ENCODE assay signal across 9 cellular contexts in the genomic region with DNA sequence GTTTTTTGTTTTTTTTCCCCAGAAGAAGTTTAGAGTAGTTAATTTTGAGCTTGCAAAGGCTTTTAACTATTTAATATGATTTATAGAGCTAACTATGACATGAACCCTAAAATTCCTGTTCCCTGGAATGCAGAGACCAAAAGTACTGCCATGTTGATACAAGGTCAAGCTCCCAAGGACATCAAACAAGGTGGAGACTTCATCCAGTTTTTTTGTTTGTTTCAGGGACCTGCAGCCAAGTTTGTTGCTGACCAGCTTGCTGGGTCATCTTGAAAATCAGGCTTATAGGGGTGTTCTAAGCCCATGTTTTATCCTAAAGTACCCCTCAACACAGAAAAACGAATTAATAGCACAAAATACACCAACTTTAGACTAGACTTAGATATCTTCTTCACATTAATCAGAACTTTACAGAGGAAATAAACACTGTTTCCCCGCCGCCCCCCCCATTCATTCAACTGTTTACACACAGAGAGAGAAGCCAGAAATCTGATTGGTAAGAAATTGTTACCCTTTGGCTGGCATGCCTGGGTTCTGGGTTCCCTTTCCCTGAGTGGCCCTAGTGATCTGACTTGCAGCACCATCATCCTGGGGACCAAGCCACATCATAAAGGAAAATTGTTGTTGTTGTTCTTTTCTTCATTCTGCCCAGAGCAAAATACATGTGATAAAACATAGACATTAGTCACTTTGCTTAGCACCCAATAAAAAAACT.
"Had no signal": no experiment of that assay in that cellular context is flagged by ENCODE, and none has a peak within 500 bp of the region (broad histone marks: within the 10 kb centered on the region; RNA-seq: fewer than 3 reads in every experiment).

No MANE protein-coding gene starts in this region.

- ATAC-seq: GM23338, HCT116, K562 had no signal

- H3K36me3 ChIP-seq: HAP-1 had no signal

- H3K9me3 ChIP-seq: HAP-1 had no signal

- H2AFZ ChIP-seq: GM23338 had no signal

- DNase-seq: H7, HFFc6, IMR-90 had no signal

- FAIRE-seq: H1, K562 had no signal

- H3K4me1 ChIP-seq: HAP-1 had no signal

- H3K4me2 ChIP-seq: GM23338 had no signal

- H3K27ac ChIP-seq: HL-60 had no signal

- H3K4me3 ChIP-seq: GM23338, HAP-1, K562 had no signal
